12 cellular contexts compared by ENCODE assay signal in the genomic region with DNA sequence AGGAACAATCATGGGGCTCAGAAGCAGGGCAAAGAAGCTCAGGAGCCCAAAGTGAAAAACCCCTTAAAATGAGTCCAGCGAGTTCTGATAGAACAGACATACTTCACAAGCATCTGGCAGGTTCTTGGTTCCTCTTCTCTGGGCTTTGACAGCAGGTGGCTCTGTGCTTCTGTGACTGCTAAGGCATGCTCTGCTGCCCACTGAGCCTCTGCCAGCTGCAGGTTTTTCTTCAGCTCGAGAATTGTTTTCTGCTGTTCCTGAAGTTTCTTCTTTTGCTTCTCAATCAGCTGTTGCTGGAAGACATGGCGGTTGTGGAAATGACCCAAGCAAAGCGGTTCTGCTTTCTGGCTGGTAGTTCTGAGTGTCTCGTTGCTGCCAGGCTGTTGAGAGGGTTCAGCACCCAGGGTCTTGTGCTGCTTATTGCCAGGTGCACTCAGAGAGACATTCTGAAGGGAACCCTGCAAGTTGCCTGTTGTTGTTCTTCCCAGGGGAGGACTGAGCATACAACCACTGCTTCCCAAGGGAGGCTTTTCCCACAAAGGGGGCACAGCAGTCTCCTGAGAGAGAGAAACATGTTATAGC. TPM values are rescaled to one million over a fixed set of nuclear protein-coding genes. Genes with fewer than 3 reads are reported as not detected.
DNase-seq lines count a peak whose midpoint lies in the region; ATAC-seq and TF ChIP-seq lines count a peak whose summit lies in the region.
"Had no signal": no experiment of that assay in that cellular context is flagged by ENCODE, and none has a peak within 500 bp of the region (broad histone marks: within the 10 kb centered on the region; RNA-seq: fewer than 3 reads in every experiment).

No MANE protein-coding gene starts in this region.

- no peak overlapping the region for H3K27ac Mint-ChIP-seq in effector memory CD8-positive, alpha-beta T cell

- H4K20me1 ChIP-seq in SK-N-SH (ENCODE audit: insufficient read depth), result no peaks in the 10 kb centered on the region

- TF ChIP-seq CTCF in SK-N-SH (IDR thresholded peaks at IDR 0.05), result no peak

- no peaks in the 10 kb centered on the region for H3K27me3 Mint-ChIP-seq in effector memory CD8-positive, alpha-beta T cell

- no peak overlapping the region for H3K4me3 Mint-ChIP-seq in effector memory CD8-positive, alpha-beta T cell

- H3K4me1 Mint-ChIP-seq in effector memory CD8-positive, alpha-beta T cell (ENCODE audit: low read depth in 2 of 2), result no peaks in the 10 kb centered on the region

- intact Hi-C loops in Right ventricle myocardium superior (cut with DNase I), result no loop called here

- no peak overlapping the region for H3K27ac ChIP-seq in SK-N-SH (ENCODE audit: low read depth in 2 of 2, low read length in 1 of 2)
- H3K27ac ChIP-seq: brain microvascular endothelial cell, vagina had no signal

- no peaks in the 10 kb centered on the region for H3K9me3 ChIP-seq in SK-N-SH
- H3K9me3 ChIP-seq: vagina had no signal

- no peaks in the 10 kb centered on the region for H3K9me2 ChIP-seq in SK-N-SH

- ATAC-seq in GM18520 (IDR thresholded peaks at IDR 0.05; ENCODE audit: unreplicated experiment) (peak; percentile 70), GM21515 (IDR thresholded peaks at IDR 0.05; ENCODE audit: unreplicated experiment) (peak; percentile 90), HG03108 (IDR thresholded peaks at IDR 0.05; ENCODE audit: unreplicated experiment) (peak; percentile 94), Right ventricle myocardium superior (ENCODE audit: poor library complexity) (no peak)
- peak; percentile 61 for ATAC-seq in effector memory CD8-positive, alpha-beta T cell (replicated peaks)
- ATAC-seq: left cardiac atrium had no signal

- peaks cover 6% of the 10 kb centered on the region for H3K36me3 Mint-ChIP-seq in effector memory CD8-positive, alpha-beta T cell (ENCODE audit: insufficient read depth)

- H3K4me2 ChIP-seq in SK-N-SH, result no peak overlapping the region

- H3F3A ChIP-seq in SK-N-SH (replicated peaks; ENCODE audit: insufficient read depth), result no peaks in the 10 kb centered on the region

- H2AFZ ChIP-seq in SK-N-SH (ENCODE audit: low read depth), result no peak overlapping the region

- no peak overlapping the region for H3K9ac ChIP-seq in SK-N-SH

- H3K4me1 ChIP-seq in SK-N-SH (ENCODE audit: control insufficient read depth in 1 of 2, insufficient read depth in 2 of 2, low read depth in 1 of 2, low read length in 1 of 2), result no peaks in the 10 kb centered on the region
- H3K4me1 ChIP-seq: vagina had no signal

- no peaks in the 10 kb centered on the region for H3K79me2 ChIP-seq in SK-N-SH (ENCODE audit: insufficient read depth)

- no peak for DNase-seq in effector memory CD8-positive, alpha-beta T cell
- DNase-seq in midbrain (lab: John Stamatoyannopoulos, UW) (no peak), Right ventricle myocardium superior (no peak), SK-N-SH (no peak)
- no peak for DNase-seq in stimulated activated naive CD4-positive, alpha-beta T cell treated with Interleukin-2 at 50 U/mL for 16 hours (lab: John Stamatoyannopoulos, UW)
- DNase-seq: brain microvascular endothelial cell, left cardiac atrium, NCI-H446 treated with DMSO at 0.1 percent for 48 hours had no signal

- WGBS in SK-N-SH (ENCODE audit: low lambda C conversion rate), result 88% methylated on average over 5 of the region's 5 CpGs

- H3K36me3 ChIP-seq in SK-N-SH (replicated peaks in 1 of 2; ENCODE audit: control insufficient read depth in 1 of 2, insufficient read depth in 2 of 2, low read length in 1 of 2), result peaks cover 19% of the 10 kb centered on the region in 2 experiments
- H3K36me3 ChIP-seq: brain microvascular endothelial cell had no signal

- H3K9me3 Mint-ChIP-seq in effector memory CD8-positive, alpha-beta T cell, result no peaks in the 10 kb centered on the region

- no peak for TF ChIP-seq EP300 in SK-N-SH (IDR thresholded peaks at IDR 0.05; ENCODE audit: borderline replicate concordance in 1 of 2, low read depth in 1 of 2, low read length in 1 of 2)

- H3K4me3 ChIP-seq in SK-N-SH (ENCODE audit: low read depth in 2 of 2, low read length in 1 of 2), result no peak overlapping the region
- H3K4me3 ChIP-seq: vagina had no signal

- CTCF ChIA-PET in SK-N-SH (lab: Yijun Ruan, JAX), result no interaction called here

- POLR2A ChIA-PET in SK-N-SH (lab: Yijun Ruan, JAX), result no interaction called here

- no peaks in the 10 kb centered on the region for H3K27me3 ChIP-seq in SK-N-SH (ENCODE audit: insufficient read depth)
- H3K27me3 ChIP-seq: brain microvascular endothelial cell, vagina had no signal

- no peak for TF ChIP-seq RAD21 in SK-N-SH (IDR thresholded peaks at IDR 0.05; ENCODE audit: low read length)

TF ChIP-seq in SK-N-SH, 30 proteins besides CTCF, POLR2A, EP300 and RAD21:
- TF ChIP-seq POLR2AphosphoS5 (IDR thresholded peaks at IDR 0.05; ENCODE audit: low read depth, low read length) (no peak), MXI1 (IDR thresholded peaks at IDR 0.05; ENCODE audit: low read depth, low read length) (no peak), YY1 (IDR thresholded peaks at IDR 0.05; ENCODE audit: low read depth) (no peak)

RNA-seq across cellular contexts. Expression of gene CCDC191, which starts 50.8 kb away (rescaled TPM):
- total RNA-seq in Right ventricle myocardium superior, result 1.1 TPM
- 3.1 and 5.5 TPM in 2 replicates for polyA plus RNA-seq in SK-N-SH (2012; rRNA removed)
- polyA plus RNA-seq in SK-N-SH (2012; cell fraction: cytosol; rRNA removed), result 1.7 and 2.1 TPM in 2 replicates
- 16.6 and 26.3 TPM in 2 replicates for polyA plus RNA-seq in SK-N-SH (2012; cell fraction: nucleus; rRNA removed)

RNA-seq across cellular contexts. Expression of gene QTRT2, which starts 51.0 kb away (rescaled TPM):
- 4.9 TPM for total RNA-seq in Right ventricle myocardium superior
- polyA plus RNA-seq in SK-N-SH (2012; rRNA removed), result 6.2 and 7.9 TPM in 2 replicates
- polyA plus RNA-seq in SK-N-SH (2012; cell fraction: cytosol; rRNA removed), result 7.4 and 7.6 TPM in 2 replicates
- 7.3 and 10.8 TPM in 2 replicates for polyA plus RNA-seq in SK-N-SH (2012; cell fraction: nucleus; rRNA removed)

RNA-seq across cellular contexts. Expression of gene ZDHHC23, which starts 57.7 kb away (rescaled TPM):
- 3.0 TPM for total RNA-seq in Right ventricle myocardium superior
- polyA plus RNA-seq in SK-N-SH (2012; rRNA removed), result 3.7 and 6.4 TPM in 2 replicates
- 3.3 and 3.7 TPM in 2 replicates for polyA plus RNA-seq in SK-N-SH (2012; cell fraction: cytosol; rRNA removed)
- polyA plus RNA-seq in SK-N-SH (2012; cell fraction: nucleus; rRNA removed), result 8.1 and 16.0 TPM in 2 replicates
